ENCODE assay signal across 1 cellular context in the genomic region with DNA sequence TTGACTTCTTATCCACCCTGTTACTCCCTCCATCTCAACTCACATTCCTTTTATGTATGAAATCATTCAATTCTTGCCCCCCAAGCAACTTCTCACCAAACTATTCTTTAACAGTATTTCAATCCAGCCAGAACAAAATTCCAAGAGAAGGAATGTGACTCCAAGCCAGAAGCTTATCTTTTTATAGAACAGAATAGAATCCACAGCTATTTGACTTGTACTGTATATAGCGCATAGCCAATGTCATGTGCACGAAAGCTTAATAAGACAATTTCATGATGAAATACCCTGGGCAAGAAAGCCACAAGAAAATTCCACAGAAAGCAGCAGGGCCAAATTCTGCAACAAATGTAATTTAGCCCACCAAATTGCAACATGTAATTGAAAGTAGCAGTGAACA.
TF ChIP-seq lines count a peak whose summit lies in the region.

No MANE protein-coding gene starts in this region.

TF ChIP-seq in IMR-90, 13 proteins besides CTCF, POLR2A, EP300 and RAD21 (continued from another document):
- TF ChIP-seq, protein P1, sequence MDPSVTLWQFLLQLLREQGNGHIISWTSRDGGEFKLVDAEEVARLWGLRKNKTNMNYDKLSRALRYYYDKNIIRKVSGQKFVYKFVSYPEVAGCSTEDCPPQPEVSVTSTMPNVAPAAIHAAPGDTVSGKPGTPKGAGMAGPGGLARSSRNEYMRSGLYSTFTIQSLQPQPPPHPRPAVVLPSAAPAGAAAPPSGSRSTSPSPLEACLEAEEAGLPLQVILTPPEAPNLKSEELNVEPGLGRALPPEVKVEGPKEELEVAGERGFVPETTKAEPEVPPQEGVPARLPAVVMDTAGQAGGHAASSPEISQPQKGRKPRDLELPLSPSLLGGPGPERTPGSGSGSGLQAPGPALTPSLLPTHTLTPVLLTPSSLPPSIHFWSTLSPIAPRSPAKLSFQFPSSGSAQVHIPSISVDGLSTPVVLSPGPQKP (IDR thresholded peaks at IDR 0.05; ENCODE audit: borderline replicate concordance, low read depth, low read length): no peak
- no peak for TF ChIP-seq MXI1 (IDR thresholded peaks at IDR 0.05; ENCODE audit: borderline replicate concordance, low read depth, low read length)
- TF ChIP-seq SMC3 (IDR thresholded peaks at IDR 0.05; ENCODE audit: low read depth, low read length): no peak
